18 cellular contexts compared by ENCODE assay signal in genomic region chrX:133674726-133675470, GRCh38.
A peak's percentile ranks its signal among the peaks of the same experiment; 100 is the strongest.
DNase-seq lines count a peak whose midpoint lies in the region; ATAC-seq and TF ChIP-seq lines count a peak whose summit lies in the region.
"Had no signal": no experiment of that assay in that cellular context is flagged by ENCODE, and none has a peak within 500 bp of the region (broad histone marks: within the 10 kb centered on the region; RNA-seq: fewer than 3 reads in every experiment).

No MANE protein-coding gene starts in this region.

- no peaks in the 10 kb centered on the region for H3K36me3 ChIP-seq in breast epithelium
- H3K36me3 ChIP-seq in mammary epithelial cell (ENCODE audit: insufficient read depth, low read length) = no peaks in the 10 kb centered on the region
- no peaks in the 10 kb centered on the region for H3K36me3 ChIP-seq in lower lobe of right lung
- no peaks in the 10 kb centered on the region for H3K36me3 ChIP-seq in upper lobe of right lung
- H3K36me3 ChIP-seq: neutrophil, spleen had no signal

- dilution Hi-C loops in mammary epithelial cell (cut with HindIII; ENCODE audit: low sequenced_read_pairs) = no loop called here

- no peaks in the 10 kb centered on the region for H3K9me3 ChIP-seq in breast epithelium
- no peaks in the 10 kb centered on the region for H3K9me3 ChIP-seq in mammary epithelial cell (replicated peaks; ENCODE audit: insufficient read depth, low read length)
- no peaks in the 10 kb centered on the region for H3K9me3 ChIP-seq in lower lobe of right lung
- H3K9me3 ChIP-seq in upper lobe of right lung = no peaks in the 10 kb centered on the region
- H3K9me3 ChIP-seq: neutrophil, spleen, testis had no signal

- TF ChIP-seq CTCF in MCF 10A (IDR thresholded peaks at IDR 0.05; ENCODE audit: unreplicated experiment) (no peak), breast epithelium (IDR thresholded peaks at IDR 0.05) (no peak), mammary epithelial cell (conservative IDR thresholded peaks at IDR 0.05 in 1 of 2, IDR thresholded peaks at IDR 0.05 in 1 of 2; ENCODE audit: extremely low read depth in 1 of 2, insufficient read depth in 1 of 2, low read depth in 1 of 2, low read length in 2 of 2) (no peak), lower lobe of right lung (IDR thresholded peaks at IDR 0.05) (no peak), upper lobe of right lung (IDR thresholded peaks at IDR 0.05) (no peak)

- no peak overlapping the region for H3K4me3 Mint-ChIP-seq in MCF 10A (ENCODE audit: unreplicated experiment)
- H3K4me3 Mint-ChIP-seq: activated CD4-positive, alpha-beta memory T cell treated with anti-CD3 and anti-CD28 coated beads, Interleukin-2, amount 10 ng/mL, durations not matched to agents 7 days and 5 days had no signal

- peaks cover 46% of the 10 kb centered on the region for H3K27me3 Mint-ChIP-seq in MCF 10A (ENCODE audit: insufficient read depth, unreplicated experiment)
- H3K27me3 Mint-ChIP-seq: activated CD4-positive, alpha-beta memory T cell treated with anti-CD3 and anti-CD28 coated beads, Interleukin-2, amount 10 ng/mL, durations not matched to agents 7 days and 5 days had no signal

- no peaks in the 10 kb centered on the region for H3K9me3 Mint-ChIP-seq in MCF 10A (ENCODE audit: unreplicated experiment)
- H3K9me3 Mint-ChIP-seq: activated CD4-positive, alpha-beta memory T cell treated with anti-CD3 and anti-CD28 coated beads, Interleukin-2, amount 10 ng/mL, durations not matched to agents 7 days and 5 days had no signal

- H3K27ac ChIP-seq in breast epithelium (no peak overlapping the region), mammary epithelial cell (ENCODE audit: insufficient read depth, low read depth, low read length) (no peak overlapping the region), lower lobe of right lung (peak overlapping the region; percentile 60), upper lobe of right lung (peak overlapping the region; percentile 47)
- H3K27ac ChIP-seq: neutrophil, spleen, testis had no signal

- H3K4me3 ChIP-seq in breast epithelium = no peak overlapping the region
- H3K4me3 ChIP-seq in mammary epithelial cell (replicated peaks in 1 of 3; ENCODE audit: insufficient read depth in 1 of 3, low read depth in 2 of 3, low read length in 3 of 3) = no peak overlapping the region
- no peak overlapping the region for H3K4me3 ChIP-seq in lower lobe of right lung
- H3K4me3 ChIP-seq in upper lobe of right lung = no peak overlapping the region
- H3K4me3 ChIP-seq: K562, spleen, testis had no signal

- H3K4me2 ChIP-seq in mammary epithelial cell (ENCODE audit: insufficient read depth, low read depth, low read length) = no peak overlapping the region

- H2AFZ ChIP-seq in mammary epithelial cell (ENCODE audit: low read depth, low read length) = peak overlapping the region; percentile 17

- H3K27me3 ChIP-seq in breast epithelium = peaks cover 0 to 41% of the 10 kb centered on the region in 2 donors
- H3K27me3 ChIP-seq in mammary epithelial cell (ENCODE audit: insufficient read depth, low read length) = no peaks in the 10 kb centered on the region
- H3K27me3 ChIP-seq in lower lobe of right lung (ENCODE audit: low read depth) = no peaks in the 10 kb centered on the region
- no peaks in the 10 kb centered on the region for H3K27me3 ChIP-seq in upper lobe of right lung
- H3K27me3 ChIP-seq: neutrophil, testis had no signal

- no peaks in the 10 kb centered on the region for H4K20me1 ChIP-seq in mammary epithelial cell (ENCODE audit: insufficient read depth, low read length)

- no peaks in the 10 kb centered on the region for H3K36me3 Mint-ChIP-seq in MCF 10A (ENCODE audit: insufficient read depth, unreplicated experiment)

- H3K4me1 ChIP-seq in breast epithelium (no peaks in the 10 kb centered on the region), mammary epithelial cell (ENCODE audit: insufficient read depth, low read length) (peaks cover 6% of the 10 kb centered on the region), lower lobe of right lung (no peaks in the 10 kb centered on the region), upper lobe of right lung (no peaks in the 10 kb centered on the region)
- H3K4me1 ChIP-seq: spleen, testis had no signal

- no peak overlapping the region for H3K9ac ChIP-seq in mammary epithelial cell (ENCODE audit: insufficient read depth, low read length)

- H3K27ac Mint-ChIP-seq in MCF 10A (ENCODE audit: low read depth, unreplicated experiment) = peak overlapping the region; percentile 46
- H3K27ac Mint-ChIP-seq: activated CD4-positive, alpha-beta memory T cell treated with anti-CD3 and anti-CD28 coated beads, Interleukin-2, amount 10 ng/mL, durations not matched to agents 7 days and 5 days had no signal

- TF ChIP-seq POLR2A in breast epithelium (IDR thresholded peaks at IDR 0.05) = no peak

- BruUV-seq in MCF 10A (replicated peaks; lab: Mats Ljungman, UMichigan) = no TSS peak
- BruUV-seq in mammary epithelial cell (replicated peaks; lab: Mats Ljungman, UMichigan) = no TSS peak

- intact Hi-C loops in MCF 10A (cut with micrococcal nuclease) (loop anchor here (5.0 to 10.0 kb wide), 4 partner anchors 628 to 1963 kb away; no protein-coding TSS in a partner anchor), breast epithelium (cut with DNase I; ENCODE audit: low total_unique reads) (no loop called here), mammary epithelial cell (cut with micrococcal nuclease) (loop anchor here (5.0 to 10.0 kb wide), 4 partner anchors 698 to 1860 kb away; no protein-coding TSS in a partner anchor), lower lobe of right lung (cut with DNase I) (no loop called here), upper lobe of right lung (cut with DNase I) (no loop called here)

- no peak for DNase-seq in MCF 10A (ENCODE audit: unreplicated experiment)
- DNase-seq in breast epithelium (ENCODE audit: low spot score in 2 of 2) = no peak
- peak; percentile 52 for DNase-seq in mammary epithelial cell
- no peak for DNase-seq in lower lobe of right lung
- no peak for DNase-seq in upper lobe of right lung
- no peak for DNase-seq in HuH-7 (ENCODE audit: low spot score)
- DNase-seq in G401 (ENCODE audit: low spot score) = no peak
- DNase-seq: activated CD4-positive, alpha-beta memory T cell treated with anti-CD3 and anti-CD28 coated beads, Interleukin-2, amount 10 ng/mL, durations not matched to agents 7 days and 5 days; COR-L47; effector memory CD4-positive, alpha-beta T cell; kidney glomerular epithelial cell; NCI-H146; NCI-H524; spleen; testis had no signal

- peak; percentile 85 to 88 for ATAC-seq in lower lobe of right lung
- ATAC-seq in upper lobe of right lung = peak; percentile 87
- no peak for ATAC-seq in GM21447 (IDR thresholded peaks at IDR 0.05; ENCODE audit: unreplicated experiment)
- ATAC-seq: K562 had no signal

- POLR2A ChIA-PET in MCF 10A (lab: Yijun Ruan, JAX) = no interaction called here

- H3K4me1 Mint-ChIP-seq in MCF 10A (ENCODE audit: insufficient read depth, unreplicated experiment) = no peaks in the 10 kb centered on the region
- H3K4me1 Mint-ChIP-seq: activated CD4-positive, alpha-beta memory T cell treated with anti-CD3 and anti-CD28 coated beads, Interleukin-2, amount 10 ng/mL, durations not matched to agents 7 days and 5 days had no signal

- in situ Hi-C loops in mammary epithelial cell (cut with MboI; ENCODE audit: low sequenced_read_pairs in 2 of 2) = loop anchor here (10.0 to 25.0 kb wide), 2 partner anchors 338 to 340 kb away; no protein-coding TSS in a partner anchor
- in situ Hi-C loops in G401 (cut with HindIII; ENCODE audit: low sequenced_read_pairs) = no loop called here

- 49% methylated on average over 5 of the region's 6 CpGs for WGBS in mammary epithelial cell (ENCODE audit: low coverage, missing lambda C conversion rate)

- CTCF ChIA-PET in MCF 10A (lab: Yijun Ruan, JAX) (interaction anchor here (4.0 kb wide), 1 partner anchor 339 kb away, joined by 20 read pairs; no protein-coding TSS in a partner anchor), mammary epithelial cell (lab: Charles Lee; ENCODE audit: low non-redundant PET) (no interaction called here)

- no peaks in the 10 kb centered on the region for H3K79me2 ChIP-seq in mammary epithelial cell (ENCODE audit: insufficient read depth, low read length)

Comparison
In these comparisons a context has a peak if more than half of its experiments do, and no peak if none do; other contexts are left out.
1. intact Hi-C loops: an anchor here in MCF 10A (5.0 to 10.0 kb wide) and mammary epithelial cell (5.0 to 10.0 kb wide); none called in breast epithelium, lower lobe of right lung and upper lobe of right lung.
2. H3K27ac ChIP-seq: peak in lower lobe of right lung (single experiment) and upper lobe of right lung (single experiment); none in breast epithelium (0 of 2) and mammary epithelial cell (single experiment).